Comparison of ENCODE assay signal across 1 cellular context in the genomic region with DNA sequence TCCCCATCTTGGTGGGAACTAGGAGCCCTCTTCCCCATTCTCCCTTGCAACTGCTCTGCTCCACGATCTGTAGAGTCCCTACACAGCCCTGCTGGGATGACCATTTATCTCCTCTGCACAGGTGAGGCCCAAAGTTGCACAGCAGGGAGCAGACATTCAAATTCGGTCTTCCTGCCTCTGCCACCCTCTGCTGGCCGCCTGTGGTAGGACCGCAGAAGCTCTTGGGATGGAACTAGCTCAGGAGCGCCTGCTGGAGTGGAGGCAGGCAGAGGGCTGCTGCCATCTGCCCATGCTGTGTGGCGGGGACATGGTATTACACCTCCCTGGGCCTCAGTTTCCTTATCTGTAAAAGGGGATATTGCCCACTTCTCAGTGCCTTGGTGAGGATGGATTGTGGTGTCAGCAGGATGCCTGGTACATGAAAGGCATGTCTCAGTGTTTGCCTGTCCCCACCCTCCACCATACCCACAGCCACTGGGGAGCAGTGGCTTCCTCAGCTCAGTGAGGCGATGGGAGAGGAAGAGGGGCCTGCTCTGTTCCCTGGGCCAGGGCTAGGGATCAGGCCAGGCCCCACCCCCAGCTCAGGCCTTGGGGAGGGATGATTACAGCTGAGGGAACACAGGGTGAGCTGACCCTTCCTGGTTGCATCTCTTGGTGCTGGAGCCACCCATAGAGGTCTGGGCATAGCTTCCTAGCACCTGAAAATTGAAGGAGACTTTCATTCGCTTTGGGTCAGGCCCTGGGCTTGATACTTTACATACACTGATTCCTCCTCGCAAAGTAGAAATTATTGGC.
A peak's percentile ranks its signal among the peaks of the same experiment; 100 is the strongest.
TF ChIP-seq lines count a peak whose summit lies in the region.

No MANE protein-coding gene starts in this region.

TF ChIP-seq in K562, 482 proteins besides CTCF, POLR2A, EP300 and RAD21 (continues in another document):
- TF ChIP-seq POLR2H (tag; IDR thresholded peaks at IDR 0.05; ENCODE audit: low read depth) = no peak
- no peak for TF ChIP-seq POLR2AphosphoS2 (IDR thresholded peaks at IDR 0.05; ENCODE audit: low read length)
- no peak for TF ChIP-seq PCBP1 (IDR thresholded peaks at IDR 0.05; ENCODE audit: low read depth, low read length, poor library complexity, severe bottlenecking)
- no peak for TF ChIP-seq EGR1 (conservative IDR thresholded peaks at IDR 0.05)
- TF ChIP-seq ZNF384 (IDR thresholded peaks at IDR 0.05; ENCODE audit: low read depth, low read length) = peak; percentile 78
- no peak for TF ChIP-seq THRB (CRISPR knock-in tag; conservative IDR thresholded peaks at IDR 0.05)
- TF ChIP-seq MCM2 (IDR thresholded peaks at IDR 0.05; ENCODE audit: low read depth) = no peak
- TF ChIP-seq, protein P1, sequence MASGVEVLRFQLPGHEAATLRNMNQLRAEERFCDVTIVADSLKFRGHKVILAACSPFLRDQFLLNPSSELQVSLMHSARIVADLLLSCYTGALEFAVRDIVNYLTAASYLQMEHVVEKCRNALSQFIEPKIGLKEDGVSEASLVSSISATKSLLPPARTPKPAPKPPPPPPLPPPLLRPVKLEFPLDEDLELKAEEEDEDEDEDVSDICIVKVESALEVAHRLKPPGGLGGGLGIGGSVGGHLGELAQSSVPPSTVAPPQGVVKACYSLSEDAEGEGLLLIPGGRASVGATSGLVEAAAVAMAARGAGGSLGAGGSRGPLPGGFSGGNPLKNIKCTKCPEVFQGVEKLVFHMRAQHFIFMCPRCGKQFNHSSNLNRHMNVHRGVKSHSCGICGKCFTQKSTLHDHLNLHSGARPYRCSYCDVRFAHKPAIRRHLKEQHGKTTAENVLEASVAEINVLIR (CRISPR knock-in tag; IDR thresholded peaks at IDR 0.05) = no peak
- TF ChIP-seq ILF3 (IDR thresholded peaks at IDR 0.05; ENCODE audit: borderline replicate concordance) = no peak
- 0 out of 4 replicates have a peak, but pooled peaks of 1 of the 2 experiments have one; percentile 37 for TF ChIP-seq ZMIZ1 (IDR thresholded peaks at IDR 0.05; ENCODE audit: low read depth in 2 of 2, low read length in 2 of 2)
- peak; percentile 47 for TF ChIP-seq TCF3 (CRISPR knock-in tag; IDR thresholded peaks at IDR 0.05)
- TF ChIP-seq, protein P2, sequence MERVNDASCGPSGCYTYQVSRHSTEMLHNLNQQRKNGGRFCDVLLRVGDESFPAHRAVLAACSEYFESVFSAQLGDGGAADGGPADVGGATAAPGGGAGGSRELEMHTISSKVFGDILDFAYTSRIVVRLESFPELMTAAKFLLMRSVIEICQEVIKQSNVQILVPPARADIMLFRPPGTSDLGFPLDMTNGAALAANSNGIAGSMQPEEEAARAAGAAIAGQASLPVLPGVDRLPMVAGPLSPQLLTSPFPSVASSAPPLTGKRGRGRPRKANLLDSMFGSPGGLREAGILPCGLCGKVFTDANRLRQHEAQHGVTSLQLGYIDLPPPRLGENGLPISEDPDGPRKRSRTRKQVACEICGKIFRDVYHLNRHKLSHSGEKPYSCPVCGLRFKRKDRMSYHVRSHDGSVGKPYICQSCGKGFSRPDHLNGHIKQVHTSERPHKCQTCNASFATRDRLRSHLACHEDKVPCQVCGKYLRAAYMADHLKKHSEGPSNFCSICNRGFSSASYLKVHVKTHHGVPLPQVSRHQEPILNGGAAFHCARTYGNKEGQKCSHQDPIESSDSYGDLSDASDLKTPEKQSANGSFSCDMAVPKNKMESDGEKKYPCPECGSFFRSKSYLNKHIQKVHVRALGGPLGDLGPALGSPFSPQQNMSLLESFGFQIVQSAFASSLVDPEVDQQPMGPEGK (CRISPR knock-in tag; IDR thresholded peaks at IDR 0.05; ENCODE audit: borderline replicate concordance) = no peak
- TF ChIP-seq RCOR1 (IDR thresholded peaks at IDR 0.05; ENCODE audit: borderline replicate concordance in 1 of 2, low read depth in 2 of 2, low read length in 2 of 2) = peak; percentile 41 to 49; a peak in 2 of 4 replicates
- TF ChIP-seq ZBTB1 (CRISPR knock-in tag; IDR thresholded peaks at IDR 0.05; ENCODE audit: borderline replicate concordance, low read depth) = no peak
- TF ChIP-seq HNRNPH1 (optimal IDR thresholded peaks at IDR 0.05; ENCODE audit: low read depth, low read length) = no peak
- no peak for TF ChIP-seq FOXM1 (IDR thresholded peaks at IDR 0.05; ENCODE audit: low read depth)
- no peak for TF ChIP-seq FOXM1 (CRISPR knock-in tag; IDR thresholded peaks at IDR 0.05; ENCODE audit: low read depth)
- TF ChIP-seq ZNF253 (CRISPR knock-in tag; conservative IDR thresholded peaks at IDR 0.05) = no peak
- no peak for TF ChIP-seq THRA (IDR thresholded peaks at IDR 0.05)
- no peak for TF ChIP-seq ARNT (IDR thresholded peaks at IDR 0.05)
- no peak for TF ChIP-seq ZNF77 (CRISPR knock-in tag; IDR thresholded peaks at IDR 0.05)
- no peak for TF ChIP-seq ZBTB34 (CRISPR knock-in tag; IDR thresholded peaks at IDR 0.05)
- TF ChIP-seq E4F1 (CRISPR knock-in tag; IDR thresholded peaks at IDR 0.05; ENCODE audit: borderline replicate concordance) = no peak
- peak; percentile 55 for TF ChIP-seq LCOR (CRISPR knock-in tag; IDR thresholded peaks at IDR 0.05)
- TF ChIP-seq ZNF3 (CRISPR knock-in tag; IDR thresholded peaks at IDR 0.05) = no peak
- TF ChIP-seq TAL1 (IDR thresholded peaks at IDR 0.05) = no peak
- TF ChIP-seq CBX1 (IDR thresholded peaks at IDR 0.05; ENCODE audit: low read depth) = no peak
- no peak for TF ChIP-seq ZNF143 (CRISPR knock-in tag; IDR thresholded peaks at IDR 0.05)
- no peak for TF ChIP-seq SAP30 (IDR thresholded peaks at IDR 0.05; ENCODE audit: borderline replicate concordance, insufficient read depth, low read depth, low read length, poor library complexity, severe bottlenecking)
- 0 out of 2 replicates have a peak, but pooled peaks have one; percentile 11 for TF ChIP-seq USF1 (CRISPR knock-in tag; IDR thresholded peaks at IDR 0.05)
- TF ChIP-seq MBD2 (IDR thresholded peaks at IDR 0.05; ENCODE audit: borderline replicate concordance, low read depth) = no peak
- no peak for TF ChIP-seq SNIP1 (IDR thresholded peaks at IDR 0.05; ENCODE audit: low read depth)
- no peak; the same call in 1 of the 2 replicates for TF ChIP-seq STAG1 (CRISPR knock-in tag; IDR thresholded peaks at IDR 0.05; ENCODE audit: borderline replicate concordance)
- no peak for TF ChIP-seq RBM25 (IDR thresholded peaks at IDR 0.05; ENCODE audit: low read depth, low read length, severe bottlenecking)
- no peak for TF ChIP-seq CSDE1 (IDR thresholded peaks at IDR 0.05)
- TF ChIP-seq KLF16 (IDR thresholded peaks at IDR 0.05) = peak; percentile 28; the same call in 1 of the 2 replicates
- TF ChIP-seq ZNF644 (tag; IDR thresholded peaks at IDR 0.05; ENCODE audit: low read depth) = no peak
- no peak for TF ChIP-seq PRMT5 (CRISPR knock-in tag; IDR thresholded peaks at IDR 0.05)
- TF ChIP-seq SOX6 (IDR thresholded peaks at IDR 0.05) = no peak
- TF ChIP-seq, protein P3, sequence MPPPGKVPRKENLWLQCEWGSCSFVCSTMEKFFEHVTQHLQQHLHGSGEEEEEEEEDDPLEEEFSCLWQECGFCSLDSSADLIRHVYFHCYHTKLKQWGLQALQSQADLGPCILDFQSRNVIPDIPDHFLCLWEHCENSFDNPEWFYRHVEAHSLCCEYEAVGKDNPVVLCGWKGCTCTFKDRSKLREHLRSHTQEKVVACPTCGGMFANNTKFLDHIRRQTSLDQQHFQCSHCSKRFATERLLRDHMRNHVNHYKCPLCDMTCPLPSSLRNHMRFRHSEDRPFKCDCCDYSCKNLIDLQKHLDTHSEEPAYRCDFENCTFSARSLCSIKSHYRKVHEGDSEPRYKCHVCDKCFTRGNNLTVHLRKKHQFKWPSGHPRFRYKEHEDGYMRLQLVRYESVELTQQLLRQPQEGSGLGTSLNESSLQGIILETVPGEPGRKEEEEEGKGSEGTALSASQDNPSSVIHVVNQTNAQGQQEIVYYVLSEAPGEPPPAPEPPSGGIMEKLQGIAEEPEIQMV (tag; conservative IDR thresholded peaks at IDR 0.05; ENCODE audit: low read depth) = no peak
- TF ChIP-seq ZNF134 (CRISPR knock-in tag; conservative IDR thresholded peaks at IDR 0.05) = peak; percentile 75
- TF ChIP-seq ZNF24 (IDR thresholded peaks at IDR 0.05) = peak; percentile 7; the same call in 1 of the 2 replicates
- TF ChIP-seq, protein P4, sequence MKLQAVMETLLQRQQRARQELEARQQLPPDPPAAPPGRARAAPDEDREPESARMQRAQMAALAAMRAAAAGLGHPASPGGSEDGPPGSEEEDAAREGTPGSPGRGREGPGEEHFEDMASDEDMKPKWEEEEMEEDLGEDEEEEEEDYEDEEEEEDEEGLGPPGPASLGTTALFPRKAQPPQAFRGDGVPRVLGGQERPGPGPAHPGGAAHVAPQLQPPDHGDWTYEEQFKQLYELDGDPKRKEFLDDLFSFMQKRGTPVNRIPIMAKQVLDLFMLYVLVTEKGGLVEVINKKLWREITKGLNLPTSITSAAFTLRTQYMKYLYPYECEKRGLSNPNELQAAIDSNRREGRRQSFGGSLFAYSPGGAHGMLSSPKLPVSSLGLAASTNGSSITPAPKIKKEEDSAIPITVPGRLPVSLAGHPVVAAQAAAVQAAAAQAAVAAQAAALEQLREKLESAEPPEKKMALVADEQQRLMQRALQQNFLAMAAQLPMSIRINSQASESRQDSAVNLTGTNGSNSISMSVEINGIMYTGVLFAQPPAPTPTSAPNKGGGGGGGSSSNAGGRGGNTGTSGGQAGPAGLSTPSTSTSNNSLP (IDR thresholded peaks at IDR 0.05; ENCODE audit: borderline replicate concordance, low read depth, low read length) = no peak
